8 cellular contexts compared by ENCODE assay signal in the genomic region with DNA sequence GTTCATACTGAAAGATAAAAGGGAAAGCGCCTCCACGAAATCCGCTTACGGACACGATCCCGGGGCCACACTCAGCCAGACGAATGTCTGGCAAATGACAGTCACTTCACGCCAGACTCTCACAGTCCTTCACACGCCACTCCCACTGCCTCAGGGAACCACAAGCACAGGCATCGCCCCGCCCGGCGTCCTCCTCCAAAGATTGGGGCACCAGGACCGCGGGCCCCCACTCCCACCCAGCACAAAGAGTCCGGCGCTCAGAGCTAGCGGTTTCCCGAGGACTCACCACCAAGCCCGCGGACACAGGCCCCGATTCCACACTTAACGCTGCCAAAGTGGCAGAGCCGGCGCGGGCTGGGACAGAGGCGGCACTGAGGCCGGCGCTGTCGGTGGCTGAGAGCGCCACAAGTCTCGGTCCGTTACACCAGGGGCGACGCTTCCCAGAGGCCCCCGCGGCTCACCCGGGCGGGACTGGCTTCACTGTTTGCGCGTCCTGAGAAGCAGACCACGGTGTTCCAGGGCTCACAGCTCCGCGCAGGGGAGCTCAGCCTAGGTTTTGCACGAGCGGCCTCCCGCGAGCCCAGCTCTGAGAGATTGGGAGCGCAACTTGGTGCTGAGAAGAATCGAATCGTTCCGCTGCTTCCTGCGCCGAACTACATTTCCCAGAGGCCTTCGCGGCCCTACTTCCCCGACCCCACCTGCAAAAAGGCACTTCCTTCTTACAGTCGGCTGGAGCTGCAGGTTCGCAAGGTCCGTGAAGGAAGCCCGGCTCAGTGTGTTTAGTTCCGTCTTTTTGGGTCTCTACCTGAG. TPM values are rescaled to one million over a fixed set of nuclear protein-coding genes. Genes with fewer than 3 reads are reported as not detected.
DNase-seq lines count a peak whose midpoint lies in the region; ATAC-seq and TF ChIP-seq lines count a peak whose summit lies in the region.

A gene (minus strand): TSS at position 647 of the 810 bp plus-strand sequence. CDS start 22,523 bp downstream, outside the sequence.

- ATAC-seq in GM19324 (IDR thresholded peaks at IDR 0.05; ENCODE audit: low FRiP score, unreplicated experiment): peak; percentile 67
- peak; percentile 39 for ATAC-seq in HG03469 (IDR thresholded peaks at IDR 0.05; ENCODE audit: unreplicated experiment)
- ATAC-seq in activated CD8-positive, alpha-beta T cell treated with anti-CD3 and anti-CD28 coated beads, Interleukin-2, amount 10 ng/mL, durations not matched to agents 7 days and 5 days: peak; percentile 66
- peak; percentile 93 to 94 for ATAC-seq in lower lobe of right lung

- H3K9ac ChIP-seq in BLaER1: peak within 1 kb of the TSS; percentile 86

- peaks cover 49% of the 10 kb centered on the region for H3K36me3 ChIP-seq in BLaER1
- H3K36me3 ChIP-seq in lower lobe of right lung: peaks cover 11% of the 10 kb centered on the region

- peaks cover 36% of the 10 kb centered on the region for H3K36me3 Mint-ChIP-seq in activated CD8-positive, alpha-beta T cell treated with anti-CD3 and anti-CD28 coated beads, Interleukin-2, amount 10 ng/mL, durations not matched to agents 7 days and 5 days (ENCODE audit: low read depth)

- peak within 1 kb of the TSS; percentile 95 for H3K27ac Mint-ChIP-seq in activated CD8-positive, alpha-beta T cell treated with anti-CD3 and anti-CD28 coated beads, Interleukin-2, amount 10 ng/mL, durations not matched to agents 7 days and 5 days

- H3K4me3 ChIP-seq in BLaER1 (peak within 1 kb of the TSS; percentile 86), lower lobe of right lung (peak within 1 kb of the TSS; percentile 95)

- CTCF ChIA-PET in activated CD8-positive, alpha-beta T cell treated with anti-CD3 and anti-CD28 coated beads, Interleukin-2, amount 10 ng/mL, durations not matched to agents 7 days and 5 days (lab: Charles Lee): interaction anchor here (0.6 to 0.7 kb wide), 2 partner anchors 40 to 47 kb away, joined by 3 read pairs; a partner anchor contains a TSS

- peak within 1 kb of the TSS; percentile 91 for H3K4me3 Mint-ChIP-seq in activated CD8-positive, alpha-beta T cell treated with anti-CD3 and anti-CD28 coated beads, Interleukin-2, amount 10 ng/mL, durations not matched to agents 7 days and 5 days

- intact Hi-C loops in lower lobe of right lung (cut with DNase I): no loop called here

- POLR2A ChIA-PET in activated CD8-positive, alpha-beta T cell treated with anti-CD3 and anti-CD28 coated beads, Interleukin-2, amount 10 ng/mL, durations not matched to agents 7 days and 5 days (lab: Charles Lee): interaction anchor here (1.0 to 1.8 kb wide), 7 partner anchors 40 to 978 kb away, joined by 3 to 10 read pairs (median 3); a partner anchor contains a TSS

- H3K9me3 Mint-ChIP-seq in activated CD8-positive, alpha-beta T cell treated with anti-CD3 and anti-CD28 coated beads, Interleukin-2, amount 10 ng/mL, durations not matched to agents 7 days and 5 days (ENCODE audit: insufficient read depth): peaks cover 14% of the 10 kb centered on the region

- H3K9me3 ChIP-seq in BLaER1: peaks cover 46% of the 10 kb centered on the region
- peaks cover 17% of the 10 kb centered on the region for H3K9me3 ChIP-seq in lower lobe of right lung

- peak; percentile 91 for DNase-seq in NCI-H748 treated with DMSO at 0.1 percent for 48 hours (lab: John Stamatoyannopoulos, UW)
- peak; percentile 94 for DNase-seq in activated CD8-positive, alpha-beta T cell treated with anti-CD3 and anti-CD28 coated beads, Interleukin-2, amount 10 ng/mL, durations not matched to agents 7 days and 5 days
- peak; percentile 84 for DNase-seq in effector CD4-positive, alpha-beta T cell
- DNase-seq in lower lobe of right lung: peak; percentile 94
- peak; percentile 71 to 73 (median 71) for DNase-seq in stimulated activated CD4-positive, alpha-beta T cell treated with anti-CD3 and anti-CD28 coated beads, TNF-alpha, amount 100 ng/mL, for 1 hour (ENCODE audit: low read depth in 3 of 3, low spot score in 1 of 3)

- H4K20me1 ChIP-seq in BLaER1: no peaks in the 10 kb centered on the region

- no peaks in the 10 kb centered on the region for H3K27me3 Mint-ChIP-seq in activated CD8-positive, alpha-beta T cell treated with anti-CD3 and anti-CD28 coated beads, Interleukin-2, amount 10 ng/mL, durations not matched to agents 7 days and 5 days (ENCODE audit: low read depth)

- no peak for TF ChIP-seq CTCF in lower lobe of right lung (IDR thresholded peaks at IDR 0.05)

- peak within 1 kb of the TSS; percentile 92 for H3K4me2 ChIP-seq in BLaER1

- H3K4me1 ChIP-seq in BLaER1: peaks cover 34% of the 10 kb centered on the region
- H3K4me1 ChIP-seq in lower lobe of right lung: peaks cover 11% of the 10 kb centered on the region

- H3K27me3 ChIP-seq in BLaER1: no peaks in the 10 kb centered on the region
- H3K27me3 ChIP-seq in lower lobe of right lung (ENCODE audit: low read depth): no peaks in the 10 kb centered on the region

- H3K4me1 Mint-ChIP-seq in activated CD8-positive, alpha-beta T cell treated with anti-CD3 and anti-CD28 coated beads, Interleukin-2, amount 10 ng/mL, durations not matched to agents 7 days and 5 days (ENCODE audit: low read depth): peaks cover 33% of the 10 kb centered on the region

- H3K27ac ChIP-seq in BLaER1: peak within 1 kb of the TSS; percentile 89
- H3K27ac ChIP-seq in lower lobe of right lung: peak within 1 kb of the TSS; percentile 95

RNA-seq across cellular contexts. Expression of the gene that starts here (rescaled TPM):
- 1 to 10 TPM; 7.1 to 9.1 TPM for total RNA-seq in activated CD8-positive, alpha-beta T cell treated with anti-CD3 and anti-CD28 coated beads, Interleukin-2, amount 10 ng/mL, durations not matched to agents 7 days and 5 days
- total RNA-seq in lower lobe of right lung: 5.5 TPM

Comparison
In these comparisons a context has a peak if more than half of its experiments do, and no peak if none do; other contexts are left out.
1. Peak in every context shown above with its lines: DNase-seq, ATAC-seq, H3K4me3 ChIP-seq and H3K27ac ChIP-seq.
2. ATAC-seq: peak in every context shown above with its lines; median percentile 94 in lower lobe of right lung; 67 in GM19324; 66 in activated CD8-positive, alpha-beta T cell treated with anti-CD3 and anti-CD28 coated beads, Interleukin-2, amount 10 ng/mL, durations not matched to agents 7 days and 5 days; 39 in HG03469.